8 cellular contexts compared by ENCODE assay signal in the genomic region with DNA sequence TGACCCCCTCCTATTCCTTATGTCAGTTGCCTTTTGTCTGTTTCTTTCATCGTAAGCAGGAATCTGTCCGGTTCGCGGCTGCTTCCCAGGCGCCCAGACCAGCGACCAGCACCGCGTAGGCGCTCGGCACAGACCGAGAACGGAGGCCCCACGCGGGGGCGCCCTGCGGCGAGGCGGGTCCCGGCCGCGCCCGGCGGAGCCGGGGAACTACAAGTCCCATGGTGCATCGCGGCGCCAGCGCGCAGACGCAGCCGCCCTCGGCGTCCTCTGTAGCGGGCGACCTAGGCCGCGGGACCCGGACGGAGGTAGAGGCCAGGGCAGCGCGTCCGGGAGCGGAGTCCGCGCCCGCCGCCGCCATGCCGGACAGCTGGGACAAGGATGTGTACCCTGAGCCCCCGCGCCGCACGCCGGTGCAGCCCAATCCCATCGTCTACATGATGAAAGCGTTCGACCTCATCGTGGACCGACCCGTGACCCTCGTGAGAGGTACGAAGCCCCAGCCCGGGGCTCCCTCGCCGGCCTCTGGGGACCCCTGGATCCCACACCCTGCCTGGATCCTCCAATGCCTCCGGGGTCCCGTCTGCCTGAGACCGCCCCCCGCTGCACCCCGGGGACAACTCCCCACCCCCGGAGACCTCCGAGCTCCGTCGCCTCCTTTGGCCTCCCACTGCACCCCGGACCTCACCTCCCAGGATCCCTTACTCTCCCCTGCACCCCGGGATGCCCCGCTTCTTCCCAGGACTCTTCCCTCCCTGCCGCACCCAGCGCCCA. TPM values are rescaled to one million over a fixed set of nuclear protein-coding genes. Genes with fewer than 3 reads are reported as not detected.
DNase-seq lines count a peak whose midpoint lies in the region; ATAC-seq, FAIRE-seq and TF ChIP-seq lines count a peak whose summit lies in the region.

A gene (plus strand): TSS at position 270 of the 771 bp plus-strand sequence. CDS start 87 bp downstream, at position 357.

- POLR2A ChIA-PET in A549 (lab: Yijun Ruan, JAX) = interaction anchor here (0.6 to 1.4 kb wide), 2 partner anchors 84 to 177 kb away, joined by 3 to 5 read pairs; a partner anchor contains a TSS
- POLR2A ChIA-PET in WTC11 (lab: Charles Lee) = interaction anchor here (0.6 to 1.1 kb wide), 2 partner anchors 16 to 23 kb away, joined by 3 to 8 read pairs; no protein-coding TSS in a partner anchor

- H3K36me3 Mint-ChIP-seq in WTC11 = peaks cover 33% of the 10 kb centered on the region

- peaks cover 6% of the 10 kb centered on the region for H3K27me3 Mint-ChIP-seq in WTC11 (ENCODE audit: low read depth)

- peak; percentile 86 for TF ChIP-seq CTCF in A549 (IDR thresholded peaks at IDR 0.05)
- no peak for TF ChIP-seq CTCF in WTC11 (IDR thresholded peaks at IDR 0.05)
- peak; percentile 33 for TF ChIP-seq CTCF in cardiac fibroblast (IDR thresholded peaks at IDR 0.05; ENCODE audit: low read depth, low read length)

- FAIRE-seq in A549 (lab: Jason Lieb, UNC) = no peak

- H3K4me3 ChIP-seq in A549 (peak within 1 kb of the TSS; percentile 88), cardiac fibroblast (replicated peaks in 1 of 2; ENCODE audit: low read depth in 2 of 2, low read length in 2 of 2) (peak within 1 kb of the TSS; percentile 85 to 87)

- CTCF ChIA-PET in A549 (lab: Yijun Ruan, JAX) = interaction anchor here (0.6 to 3.0 kb wide), 9 partner anchors 9 to 181 kb away, joined by 3 to 9 read pairs (median 5); a partner anchor contains a TSS
- CTCF ChIA-PET in WTC11 (lab: Charles Lee) = interaction anchor here (0.8 to 1.3 kb wide), 3 partner anchors 13 to 181 kb away, joined by 3 to 6 read pairs (median 3); no protein-coding TSS in a partner anchor

- H3K4me3 Mint-ChIP-seq in WTC11 = peak within 1 kb of the TSS; percentile 93

- peak; percentile 97 for TF ChIP-seq POLR2A in A549 (IDR thresholded peaks at IDR 0.05; ENCODE audit: low read length)

- DNase-seq in A549 (ENCODE audit: low read depth in 1 of 2, low spot score in 1 of 2) = peak; percentile 76 to 94
- peak; percentile 85 for DNase-seq in NCI-H2171 (lab: John Stamatoyannopoulos, UW)
- DNase-seq in WTC11 (ENCODE audit: low spot score) = peak; percentile 92
- peak; percentile 90 to 93 for DNase-seq in cardiac fibroblast (ENCODE audit: low read depth in 2 of 2)
- DNase-seq in islet precursor cell = peak; percentile 96
- peak; percentile 86 to 93 for DNase-seq in stimulated activated CD4-positive, alpha-beta T cell treated with anti-CD3 and anti-CD28 coated beads, Interleukin-15, amount 100 ng/mL, for 1 hour (ENCODE audit: low read depth in 1 of 2, low spot score in 1 of 2)

- no peak for TF ChIP-seq EP300 in A549 (IDR thresholded peaks at IDR 0.05)

- peaks cover 34% of the 10 kb centered on the region for H3K4me1 Mint-ChIP-seq in WTC11

- peak within 1 kb of the TSS; percentile 77 for H3K27ac Mint-ChIP-seq in WTC11

- H3K4me1 ChIP-seq in A549 = peaks cover 30% of the 10 kb centered on the region

- no peaks in the 10 kb centered on the region for H3K9me3 Mint-ChIP-seq in WTC11

- H3K27ac ChIP-seq in A549 = peak within 1 kb of the TSS; percentile 92 to 97

- H3K9me3 ChIP-seq in A549 = no peaks in the 10 kb centered on the region

- peak; percentile 68 to 83 for ATAC-seq in A549
- ATAC-seq in GM18517 (IDR thresholded peaks at IDR 0.05; ENCODE audit: unreplicated experiment) = peak; percentile 63
- peak; percentile 71 for ATAC-seq in HG03045 (IDR thresholded peaks at IDR 0.05; ENCODE audit: unreplicated experiment)
- ATAC-seq in WTC11 = peak; percentile 34

- peak in 1 of 2 experiments; percentile 60; a peak in 4 of 5 replicates for TF ChIP-seq RAD21 in A549 (conservative IDR thresholded peaks at IDR 0.05 in 1 of 2, IDR thresholded peaks at IDR 0.05 in 1 of 2)

- peak within 1 kb of the TSS; percentile 94 for H3K4me2 ChIP-seq in A549

- WGBS in A549 (ENCODE audit: missing lambda C conversion rate) = under 1% methylated on average over 22 of the region's 79 CpGs

TF ChIP-seq in A549, 52 proteins besides CTCF, POLR2A, EP300 and RAD21 (continues in another document):
- TF ChIP-seq MYC (IDR thresholded peaks at IDR 0.05; ENCODE audit: borderline replicate concordance, low read length) (no peak; the same call in 1 of the 2 replicates), CHD2 (IDR thresholded peaks at IDR 0.05; ENCODE audit: low read length, partially characterized antibody) (no peak), RARB (CRISPR knock-in tag; IDR thresholded peaks at IDR 0.05) (no peak), KDM5A (IDR thresholded peaks at IDR 0.05) (no peak), GATA3 (IDR thresholded peaks at IDR 0.05; ENCODE audit: borderline replicate concordance) (no peak; the same call in 1 of the 2 replicates), TP53 (CRISPR knock-in tag; IDR thresholded peaks at IDR 0.05) (no peak), TFCP2L1 (CRISPR knock-in tag; IDR thresholded peaks at IDR 0.05) (no peak), JUN (IDR thresholded peaks at IDR 0.05) (peak; percentile 76 to 87; a peak in 4 of 5 replicates), CEBPB (IDR thresholded peaks at IDR 0.05) (no peak), CBX8 (IDR thresholded peaks at IDR 0.05) (no peak), SMC3 (IDR thresholded peaks at IDR 0.05) (peak; percentile 78), ZC3H11A (IDR thresholded peaks at IDR 0.05) (no peak)
- TF ChIP-seq, protein P1, sequence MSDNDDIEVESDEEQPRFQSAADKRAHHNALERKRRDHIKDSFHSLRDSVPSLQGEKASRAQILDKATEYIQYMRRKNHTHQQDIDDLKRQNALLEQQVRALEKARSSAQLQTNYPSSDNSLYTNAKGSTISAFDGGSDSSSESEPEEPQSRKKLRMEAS (IDR thresholded peaks at IDR 0.05) = peak; percentile 72; the same call in 1 of the 2 replicates
- TF ChIP-seq, protein P2, sequence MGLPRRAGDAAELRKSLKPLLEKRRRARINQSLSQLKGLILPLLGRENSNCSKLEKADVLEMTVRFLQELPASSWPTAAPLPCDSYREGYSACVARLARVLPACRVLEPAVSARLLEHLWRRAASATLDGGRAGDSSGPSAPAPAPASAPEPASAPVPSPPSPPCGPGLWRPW (IDR thresholded peaks at IDR 0.05) = no peak

TF ChIP-seq in WTC11, 78 proteins besides CTCF, POLR2A, EP300 and RAD21 (continues in another document):
- peak; percentile 51; the same call in 1 of the 2 replicates for TF ChIP-seq GABPB1 (CRISPR knock-in tag; IDR thresholded peaks at IDR 0.05)
- TF ChIP-seq ZNF671 (CRISPR knock-in tag; IDR thresholded peaks at IDR 0.05) = 0 out of 2 replicates have a peak, but pooled peaks have one; percentile 49
- TF ChIP-seq NFATC4 (CRISPR knock-in tag; IDR thresholded peaks at IDR 0.05) = no peak
- peak; percentile 82 for TF ChIP-seq CREM (CRISPR knock-in tag; IDR thresholded peaks at IDR 0.05)
- peak; percentile 77 for TF ChIP-seq FOXK1 (CRISPR knock-in tag; IDR thresholded peaks at IDR 0.05)
- TF ChIP-seq, protein P3, sequence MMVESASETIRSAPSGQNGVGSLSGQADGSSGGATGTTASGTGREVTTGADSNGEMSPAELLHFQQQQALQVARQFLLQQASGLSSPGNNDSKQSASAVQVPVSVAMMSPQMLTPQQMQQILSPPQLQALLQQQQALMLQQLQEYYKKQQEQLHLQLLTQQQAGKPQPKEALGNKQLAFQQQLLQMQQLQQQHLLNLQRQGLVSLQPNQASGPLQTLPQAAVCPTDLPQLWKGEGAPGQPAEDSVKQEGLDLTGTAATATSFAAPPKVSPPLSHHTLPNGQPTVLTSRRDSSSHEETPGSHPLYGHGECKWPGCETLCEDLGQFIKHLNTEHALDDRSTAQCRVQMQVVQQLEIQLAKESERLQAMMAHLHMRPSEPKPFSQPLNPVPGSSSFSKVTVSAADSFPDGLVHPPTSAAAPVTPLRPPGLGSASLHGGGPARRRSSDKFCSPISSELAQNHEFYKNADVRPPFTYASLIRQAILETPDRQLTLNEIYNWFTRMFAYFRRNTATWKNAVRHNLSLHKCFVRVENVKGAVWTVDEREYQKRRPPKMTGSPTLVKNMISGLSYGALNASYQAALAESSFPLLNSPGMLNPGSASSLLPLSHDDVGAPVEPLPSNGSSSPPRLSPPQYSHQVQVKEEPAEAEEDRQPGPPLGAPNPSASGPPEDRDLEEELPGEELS (CRISPR knock-in tag; IDR thresholded peaks at IDR 0.05) = peak; percentile 66; the same call in 1 of the 2 replicates
- TF ChIP-seq, protein P1 (CRISPR knock-in tag; IDR thresholded peaks at IDR 0.05) = peak; percentile 54; the same call in 1 of the 2 replicates
- no peak for TF ChIP-seq ZNF138 (CRISPR knock-in tag; conservative IDR thresholded peaks at IDR 0.05)
- TF ChIP-seq, protein P4, sequence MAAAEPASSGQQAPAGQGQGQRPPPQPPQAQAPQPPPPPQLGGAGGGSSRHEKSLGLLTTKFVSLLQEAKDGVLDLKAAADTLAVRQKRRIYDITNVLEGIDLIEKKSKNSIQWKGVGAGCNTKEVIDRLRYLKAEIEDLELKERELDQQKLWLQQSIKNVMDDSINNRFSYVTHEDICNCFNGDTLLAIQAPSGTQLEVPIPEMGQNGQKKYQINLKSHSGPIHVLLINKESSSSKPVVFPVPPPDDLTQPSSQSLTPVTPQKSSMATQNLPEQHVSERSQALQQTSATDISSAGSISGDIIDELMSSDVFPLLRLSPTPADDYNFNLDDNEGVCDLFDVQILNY (CRISPR knock-in tag; IDR thresholded peaks at IDR 0.05) = peak; percentile 87
- TF ChIP-seq ZNF423 (CRISPR knock-in tag; IDR thresholded peaks at IDR 0.05) = 0 out of 2 replicates have a peak, but pooled peaks have one; percentile 17
- TF ChIP-seq FOXP1 (CRISPR knock-in tag; IDR thresholded peaks at IDR 0.05; ENCODE audit: borderline replicate concordance) = 0 out of 2 replicates have a peak, but pooled peaks have one; percentile 24
- peak; percentile 55; the same call in 1 of the 2 replicates for TF ChIP-seq PRRX2 (CRISPR knock-in tag; IDR thresholded peaks at IDR 0.05)
- TF ChIP-seq, protein P5, sequence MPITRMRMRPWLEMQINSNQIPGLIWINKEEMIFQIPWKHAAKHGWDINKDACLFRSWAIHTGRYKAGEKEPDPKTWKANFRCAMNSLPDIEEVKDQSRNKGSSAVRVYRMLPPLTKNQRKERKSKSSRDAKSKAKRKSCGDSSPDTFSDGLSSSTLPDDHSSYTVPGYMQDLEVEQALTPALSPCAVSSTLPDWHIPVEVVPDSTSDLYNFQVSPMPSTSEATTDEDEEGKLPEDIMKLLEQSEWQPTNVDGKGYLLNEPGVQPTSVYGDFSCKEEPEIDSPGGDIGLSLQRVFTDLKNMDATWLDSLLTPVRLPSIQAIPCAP (CRISPR knock-in tag; IDR thresholded peaks at IDR 0.05) = no peak

RNA-seq across cellular contexts. Expression of the gene that starts here (rescaled TPM):
- polyA plus RNA-seq in A549 (2011; rRNA removed) = 151 and 198 TPM in 2 replicates
- 614 and 662 TPM in 2 replicates for polyA plus RNA-seq in A549 (2012; cell fraction: cytosol; rRNA removed)
- polyA plus RNA-seq in A549 (2012; cell fraction: nucleus; rRNA removed) = 311 and 379 TPM in 2 replicates
- 367 to 410 TPM (median 389 TPM) in 3 replicates for polyA plus RNA-seq in A549 (2017; fragmentation: RNase III; extraction: RNeasy Plus Mini Kit Qiagen cat#74134 plus additional on column Dnase treatment)
- polyA minus RNA-seq in A549 (2011; rRNA and poly(A)+ RNA removed) = 233 and 240 TPM in 2 replicates
- total RNA-seq in WTC11 (2021) = 200 to 228 TPM (median 205 TPM) in 3 replicates

Comparison
In these comparisons a context has a peak if more than half of its experiments do, and no peak if none do; other contexts are left out.
1. Peak in every context shown above with its lines: DNase-seq, ATAC-seq, H3K4me3 ChIP-seq and H3K27ac ChIP-seq.